8 cellular contexts compared by ENCODE assay signal in the genomic region with DNA sequence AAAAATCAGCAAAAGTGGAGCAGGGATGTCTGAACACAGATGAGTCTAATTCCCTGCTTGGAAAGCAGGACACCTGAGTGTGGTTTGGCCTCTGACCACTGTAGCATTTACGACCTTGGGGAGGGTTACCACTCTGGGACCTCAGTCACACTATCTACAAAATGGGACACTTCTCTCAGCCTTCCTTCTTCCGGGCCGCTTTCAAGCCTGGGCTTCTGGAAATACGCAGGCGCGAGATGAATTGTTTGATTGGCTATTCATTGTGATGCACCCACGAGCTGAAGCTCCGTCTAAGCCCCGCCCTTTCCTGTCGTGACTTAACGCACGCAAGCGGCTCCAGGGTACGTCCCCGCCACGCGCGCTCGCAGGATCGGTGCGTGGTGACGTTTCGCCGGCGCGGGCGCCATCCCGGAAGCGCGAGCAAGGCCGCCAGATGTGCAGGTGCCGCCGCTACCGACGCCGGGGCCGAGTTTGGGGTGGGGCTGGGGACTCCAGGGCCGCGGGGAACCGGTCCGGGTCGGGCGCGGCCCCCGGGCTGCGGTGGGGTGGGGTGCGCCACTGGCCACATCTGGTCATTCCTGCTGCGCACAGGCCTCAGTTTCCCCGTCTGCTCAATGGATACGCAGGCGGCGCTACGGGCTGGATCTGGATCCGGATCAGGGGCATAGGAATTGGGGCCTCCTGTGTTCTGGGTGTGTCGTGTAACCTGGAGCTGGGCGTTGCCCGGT. TPM values are rescaled to one million over a fixed set of nuclear protein-coding genes. Genes with fewer than 3 reads are reported as not detected.
DNase-seq lines count a peak whose midpoint lies in the region; FAIRE-seq and TF ChIP-seq lines count a peak whose summit lies in the region.

A gene with protein sequence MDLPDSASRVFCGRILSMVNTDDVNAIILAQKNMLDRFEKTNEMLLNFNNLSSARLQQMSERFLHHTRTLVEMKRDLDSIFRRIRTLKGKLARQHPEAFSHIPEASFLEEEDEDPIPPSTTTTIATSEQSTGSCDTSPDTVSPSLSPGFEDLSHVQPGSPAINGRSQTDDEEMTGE (plus strand): TSS at position 397 of the 728 bp plus-strand sequence. CDS start 4,187 bp downstream, outside the sequence.

- H3K4me1 ChIP-seq in HEK293 (ENCODE audit: control insufficient read depth, insufficient read depth, low read length) (no peaks in the 10 kb centered on the region), neuronal stem cell (ENCODE audit: control insufficient read depth in 2 of 2, insufficient read depth in 1 of 2, low read depth in 1 of 2, low read length in 2 of 2) (no peaks in the 10 kb centered on the region)

- peak within 1 kb of the TSS; percentile 58 for H3K4ac ChIP-seq in neuronal stem cell (ENCODE audit: low read length)

- in situ Hi-C loops in SK-MEL-5 (cut with HindIII; ENCODE audit: low pct_unique_long_range_greater_than_20kb, low sequenced_read_pairs): no loop called here

- peak within 1 kb of the TSS; percentile 66 for H2AK5ac ChIP-seq in neuronal stem cell (ENCODE audit: low read depth, low read length)

- CTCF ChIA-PET in HEK293 (lab: Yijun Ruan, JAX): interaction anchor here (0.6 to 2.2 kb wide), 3 partner anchors 51 to 96 kb away, joined by 3 to 9 read pairs (median 4); no protein-coding TSS in a partner anchor

- no peak within 1 kb of the TSS for H4K8ac ChIP-seq in neuronal stem cell (ENCODE audit: low read depth, low read length)

- peak; percentile 26 for FAIRE-seq in frontal cortex (lab: Jason Lieb, UNC)

- peak; percentile 97 for DNase-seq in GDM1 (lab: John Stamatoyannopoulos, UW)
- DNase-seq in MV-4-11 (lab: John Stamatoyannopoulos, UW): peak; percentile 100
- peak; percentile 97 for DNase-seq in SK-MEL-5 (ENCODE audit: low read depth, low spot score)
- DNase-seq in activated naive CD4-positive, alpha-beta T cell treated with Interleukin-2 at 50 U/mL for 16 hours: peak; percentile 98
- DNase-seq in frontal cortex (ENCODE audit: low spot score in 2 of 2): peak; percentile 95 to 97
- DNase-seq in neuronal stem cell (ENCODE audit: low spot score): peak; percentile 83

- no CpG with 5 or more reads among the region's 57 CpGs for WGBS in neuronal stem cell (ENCODE audit: extremely low coverage in 2 of 2, insufficient read length in 2 of 2, insufficient replicate concordance in 1 of 2), 2 donors

- peaks cover 5% of the 10 kb centered on the region for H3K79me1 ChIP-seq in neuronal stem cell (ENCODE audit: low read depth, low read length)

- peak within 1 kb of the TSS; percentile 88 for H2AFZ ChIP-seq in neuronal stem cell (ENCODE audit: low read length)

- H3K4me2 ChIP-seq in neuronal stem cell (ENCODE audit: insufficient read depth, low read length, poor library complexity, severe bottlenecking): peak within 1 kb of the TSS; percentile 89

- H2BK12ac ChIP-seq in neuronal stem cell (ENCODE audit: low read length): no peak within 1 kb of the TSS

- TF ChIP-seq CTCF in HEK293 (tag by site-specific recombination; IDR thresholded peaks at IDR 0.05) (no peak), subcutaneous adipose tissue (IDR thresholded peaks at IDR 0.05; ENCODE audit: low read depth) (no peak)

- POLR2A ChIA-PET in HEK293 (lab: Yijun Ruan, JAX): interaction anchor here (0.5 to 4.9 kb wide), 18 partner anchors 10 to 623 kb away, joined by 3 to 62 read pairs (median 5); a partner anchor contains a TSS

- peak within 1 kb of the TSS; percentile 39 for H3K14ac ChIP-seq in neuronal stem cell (ENCODE audit: low read length)

- H3K36me3 ChIP-seq in HEK293 (ENCODE audit: control insufficient read depth in 2 of 2, insufficient read depth in 1 of 2, low read length in 2 of 2): peaks cover 0 to 15% of the 10 kb centered on the region in 2 experiments; a peak in 2 of 3 replicates
- peaks cover under 1 to 20% of the 10 kb centered on the region in 2 donors for H3K36me3 ChIP-seq in neuronal stem cell (replicated peaks in 1 of 2; ENCODE audit: control insufficient read depth in 2 of 2, insufficient read depth in 2 of 2, low read length in 2 of 2)

- no peak within 1 kb of the TSS for H2BK5ac ChIP-seq in neuronal stem cell (ENCODE audit: low read length)

- H3K27ac ChIP-seq in HEK293 (ENCODE audit: extremely low read depth, low read depth, low read length) (peak within 1 kb of the TSS; percentile 51; the same call in 1 of the 2 replicates), neuronal stem cell (replicated peaks; ENCODE audit: low read length) (no peak within 1 kb of the TSS)

- H3K23ac ChIP-seq in neuronal stem cell (ENCODE audit: low read depth, low read length, poor library complexity): peak within 1 kb of the TSS; percentile 92

- H3K9me3 ChIP-seq in HEK293 (ENCODE audit: control insufficient read depth, insufficient read depth, low read depth, low read length): no peaks in the 10 kb centered on the region
- H3K9me3 ChIP-seq in neuronal stem cell (replicated peaks in 1 of 2; ENCODE audit: control insufficient read depth in 2 of 2, insufficient read depth in 1 of 2, low read depth in 1 of 2, low read length in 2 of 2): no peaks in the 10 kb centered on the region

- H3K4me3 ChIP-seq in HEK293 (ENCODE audit: low read depth, low read length) (peak within 1 kb of the TSS; percentile 81), neuronal stem cell (ENCODE audit: low read length in 2 of 2) (peak within 1 kb of the TSS; percentile 70 to 83)

- H4K91ac ChIP-seq in neuronal stem cell (ENCODE audit: low read depth, low read length, poor library complexity): no peak within 1 kb of the TSS

- H3K9ac ChIP-seq in neuronal stem cell (ENCODE audit: low read depth, low read length, poor library complexity): peak within 1 kb of the TSS; percentile 95

- no peaks in the 10 kb centered on the region for H3K27me3 ChIP-seq in neuronal stem cell (ENCODE audit: control insufficient read depth in 3 of 3, insufficient read depth in 3 of 3, low read depth in 1 of 3, low read length in 3 of 3)

- H3K18ac ChIP-seq in neuronal stem cell (ENCODE audit: low read length): peak within 1 kb of the TSS; percentile 89

- no peak within 1 kb of the TSS for H2BK15ac ChIP-seq in neuronal stem cell (ENCODE audit: low read length)

- H2BK120ac ChIP-seq in neuronal stem cell (ENCODE audit: low read depth, low read length): no peak within 1 kb of the TSS

TF ChIP-seq in HEK293, 187 proteins besides CTCF, POLR2A, EP300 and RAD21 (continues in another document):
- TF ChIP-seq ZNF24 (tag by site-specific recombination; IDR thresholded peaks at IDR 0.05) (peak; percentile 90), OVOL3 (tag by site-specific recombination; IDR thresholded peaks at IDR 0.05) (no peak), ZNF391 (tag by site-specific recombination; IDR thresholded peaks at IDR 0.05; ENCODE audit: borderline replicate concordance, low read depth) (0 out of 2 replicates have a peak, but pooled peaks have one; percentile 25), ZNF2 (tag by site-specific recombination; IDR thresholded peaks at IDR 0.05) (peak; percentile 56; the same call in 1 of the 2 replicates), ZBTB8A (tag by site-specific recombination; IDR thresholded peaks at IDR 0.05) (peak; percentile 61), ZNF785 (tag by site-specific recombination; IDR thresholded peaks at IDR 0.05) (peak; percentile 97), SP7 (tag by site-specific recombination; IDR thresholded peaks at IDR 0.05) (peak; percentile 79), ZNF239 (tag by site-specific recombination; IDR thresholded peaks at IDR 0.05) (peak; percentile 80; the same call in 1 of the 2 replicates)
- TF ChIP-seq, protein P1, sequence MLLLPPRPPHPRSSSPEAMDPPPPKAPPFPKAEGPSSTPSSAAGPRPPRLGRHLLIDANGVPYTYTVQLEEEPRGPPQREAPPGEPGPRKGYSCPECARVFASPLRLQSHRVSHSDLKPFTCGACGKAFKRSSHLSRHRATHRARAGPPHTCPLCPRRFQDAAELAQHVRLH (tag by site-specific recombination; IDR thresholded peaks at IDR 0.05): peak; percentile 96
- TF ChIP-seq, protein P2, sequence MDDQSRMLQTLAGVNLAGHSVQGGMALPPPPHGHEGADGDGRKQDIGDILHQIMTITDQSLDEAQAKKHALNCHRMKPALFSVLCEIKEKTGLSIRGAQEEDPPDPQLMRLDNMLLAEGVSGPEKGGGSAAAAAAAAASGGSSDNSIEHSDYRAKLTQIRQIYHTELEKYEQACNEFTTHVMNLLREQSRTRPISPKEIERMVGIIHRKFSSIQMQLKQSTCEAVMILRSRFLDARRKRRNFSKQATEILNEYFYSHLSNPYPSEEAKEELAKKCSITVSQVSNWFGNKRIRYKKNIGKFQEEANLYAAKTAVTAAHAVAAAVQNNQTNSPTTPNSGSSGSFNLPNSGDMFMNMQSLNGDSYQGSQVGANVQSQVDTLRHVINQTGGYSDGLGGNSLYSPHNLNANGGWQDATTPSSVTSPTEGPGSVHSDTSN (CRISPR knock-in tag; IDR thresholded peaks at IDR 0.05): peak; percentile 72; the same call in 1 of the 2 replicates
- TF ChIP-seq, protein P3, sequence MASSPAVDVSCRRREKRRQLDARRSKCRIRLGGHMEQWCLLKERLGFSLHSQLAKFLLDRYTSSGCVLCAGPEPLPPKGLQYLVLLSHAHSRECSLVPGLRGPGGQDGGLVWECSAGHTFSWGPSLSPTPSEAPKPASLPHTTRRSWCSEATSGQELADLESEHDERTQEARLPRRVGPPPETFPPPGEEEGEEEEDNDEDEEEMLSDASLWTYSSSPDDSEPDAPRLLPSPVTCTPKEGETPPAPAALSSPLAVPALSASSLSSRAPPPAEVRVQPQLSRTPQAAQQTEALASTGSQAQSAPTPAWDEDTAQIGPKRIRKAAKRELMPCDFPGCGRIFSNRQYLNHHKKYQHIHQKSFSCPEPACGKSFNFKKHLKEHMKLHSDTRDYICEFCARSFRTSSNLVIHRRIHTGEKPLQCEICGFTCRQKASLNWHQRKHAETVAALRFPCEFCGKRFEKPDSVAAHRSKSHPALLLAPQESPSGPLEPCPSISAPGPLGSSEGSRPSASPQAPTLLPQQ (tag by site-specific recombination; IDR thresholded peaks at IDR 0.05): peak; percentile 59; the same call in 1 of the 2 replicates

RNA-seq across cellular contexts. Expression of the gene that starts here (rescaled TPM):
- total RNA-seq in SK-MEL-5 (2014; rRNA removed; shearing (Covaris generic)): 70.6 and 74.1 TPM in 2 replicates
- 100.0 and 105 TPM in 2 replicates for polyA plus RNA-seq in SK-MEL-5 (2015; cell fraction: cytosol; rRNA removed)
- polyA plus RNA-seq in SK-MEL-5 (2015; cell fraction: nucleus; rRNA removed): 145 and 161 TPM in 2 replicates
- 14.7 TPM for total RNA-seq in frontal cortex
- polyA plus RNA-seq in neuronal stem cell (2013, experiment 1 of 2): 150 TPM
- polyA plus RNA-seq in neuronal stem cell (2013, experiment 2 of 2): 148 TPM
- 100 to 1,000 TPM in 3 of 4 donors, 10 to 100 TPM in 1; 97.2 to 145 (median 120) TPM for total RNA-seq in subcutaneous adipose tissue
